ENCODE assay signal across 22 cellular contexts in the genomic region with DNA sequence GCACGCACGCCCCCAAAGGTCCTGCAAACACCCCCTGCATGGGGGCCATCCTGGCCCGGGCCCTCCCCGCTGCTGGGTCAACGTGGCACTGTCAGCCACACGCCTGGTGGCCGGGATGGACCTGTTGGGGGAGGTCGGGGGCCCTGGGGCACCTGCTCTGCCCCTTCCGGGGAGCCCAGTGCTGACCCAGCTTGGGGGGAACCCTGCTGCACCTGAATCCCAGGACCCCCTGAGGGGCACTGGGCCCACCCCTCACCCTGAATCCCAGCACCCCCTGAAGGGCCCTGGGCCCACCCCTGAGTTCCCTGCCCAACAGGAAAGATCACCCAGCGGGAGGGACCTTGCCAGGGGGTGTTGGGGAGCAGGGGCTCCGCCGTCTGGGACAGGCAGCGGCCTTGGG. TPM values are rescaled to one million over a fixed set of nuclear protein-coding genes. Genes with fewer than 3 reads are reported as not detected.
"Had no signal": no experiment of that assay in that cellular context is flagged by ENCODE, and none has a peak within 500 bp of the region (broad histone marks: within the 10 kb centered on the region; RNA-seq: fewer than 3 reads in every experiment).

No MANE protein-coding gene starts in this region.

- H3K27me3 ChIP-seq: MG63, Peyer's patch, SJSA1 had no signal

- ATAC-seq: Right ventricle myocardium inferior had no signal

- DNase-seq: Karpas-422, KG1, MG63, NCI-H1092, NCI-H1105 treated with DMSO at 0.1 percent for 48 hours, NCI-H1417 treated with DMSO at 0.1 percent for 48 hours, NCI-H1694 treated with DMSO at 0.1 percent for 48 hours, NCI-H1930, NCI-H2107, NCI-H2227 treated with DMSO at 0.1 percent for 48 hours, NCI-H524, NCI-H774, PC-3, Peyer's patch, SIG-M5 had no signal

- H3K36me3 ChIP-seq: MG63, Peyer's patch, SJSA1 had no signal

- H3K27ac ChIP-seq: Peyer's patch, SJSA1, SK-N-MC had no signal

- H3K4me1 ChIP-seq: Peyer's patch, SJSA1 had no signal

- H3K4me3 ChIP-seq: MG63, Peyer's patch, SJSA1, SK-N-MC had no signal

- H3K9me3 ChIP-seq: MG63, Peyer's patch, SJSA1 had no signal

RNA-seq across cellular contexts. Expression of gene MUC6, which starts 0.4 kb away (rescaled TPM):
- total RNA-seq: HT1080, NCI-H460, OCI-LY7, Peyer's patch, Right ventricle myocardium inferior, SJSA1 had no signal

RNA-seq across cellular contexts. Expression of gene MUC2, which starts 37.7 kb away (rescaled TPM):
- total RNA-seq: HT1080, NCI-H460, OCI-LY7, Right ventricle myocardium inferior, RPMI7951, SJSA1 had no signal
